In the genomic region with DNA sequence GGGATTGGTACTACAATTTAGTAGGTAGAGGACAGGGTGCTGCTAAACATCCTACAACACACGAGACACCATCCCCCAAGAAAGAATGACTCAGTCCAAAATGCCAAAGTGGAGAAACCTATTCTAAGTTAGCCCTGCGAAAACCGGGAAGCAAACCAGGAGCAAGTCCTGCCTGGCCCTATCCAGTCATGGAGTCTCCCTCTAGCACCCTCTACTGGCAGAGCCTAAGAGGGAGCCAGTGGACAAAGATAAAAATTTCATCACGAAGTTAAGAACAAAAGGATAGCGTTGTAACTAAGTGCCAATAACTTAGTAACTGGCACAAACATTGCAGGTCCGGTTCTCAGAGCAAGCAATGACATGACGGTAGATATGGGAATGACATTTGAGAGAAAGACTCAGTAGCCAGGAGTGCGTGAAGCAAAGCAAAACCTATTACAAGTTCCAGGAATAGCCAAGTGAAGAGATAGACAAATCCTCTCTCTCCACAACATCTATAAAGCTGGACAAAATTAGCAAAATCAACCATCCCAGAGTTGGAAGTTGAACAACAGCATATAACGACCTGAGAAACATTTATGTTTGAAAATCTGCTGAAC, we compare ENCODE assay signal across 8 cellular contexts.
DNase-seq lines count a peak whose midpoint lies in the region; ATAC-seq and TF ChIP-seq lines count a peak whose summit lies in the region.

No MANE protein-coding gene starts in this region.

- H3K9ac ChIP-seq in SU-DHL-6 (ENCODE audit: low read length): no peak overlapping the region
- H3K9ac ChIP-seq in neural progenitor cell: no peak overlapping the region

- H3K9me2 ChIP-seq in SU-DHL-6 (replicated peaks; ENCODE audit: insufficient read depth, low read length): no peaks in the 10 kb centered on the region

- H3K27ac ChIP-seq in SU-DHL-6 (ENCODE audit: low read depth, low read length): no peak overlapping the region
- H3K27ac ChIP-seq in neural progenitor cell: no peak overlapping the region

- H3K4me3 Mint-ChIP-seq in neural progenitor cell: no peak overlapping the region

- TF ChIP-seq CTCF in GM12801 (IDR thresholded peaks at IDR 0.05; ENCODE audit: extremely low read depth, insufficient read length) (peak; percentile 56), SU-DHL-6 (IDR thresholded peaks at IDR 0.05; ENCODE audit: insufficient read depth, low read length, poor library complexity, severe bottlenecking) (peak; percentile 75), fibroblast of mammary gland (conservative IDR thresholded peaks at IDR 0.05; ENCODE audit: control insufficient read depth, insufficient read depth, low read depth, low read length) (peak; percentile 97), neural progenitor cell (IDR thresholded peaks at IDR 0.05) (peak; percentile 98)

- DNase-seq in A172 (ENCODE audit: low spot score) (peak; percentile 16), NCI-H1048 (lab: John Stamatoyannopoulos, UW) (peak; percentile 40), fibroblast of mammary gland (ENCODE audit: low read depth) (peak; percentile 72), neural progenitor cell (ENCODE audit: low spot score) (peak; percentile 88)

- H3K79me2 ChIP-seq in SU-DHL-6 (ENCODE audit: insufficient read depth, low read length) (no peaks in the 10 kb centered on the region), neural progenitor cell (ENCODE audit: low read depth) (no peaks in the 10 kb centered on the region)

- no peaks in the 10 kb centered on the region for H3K27me3 Mint-ChIP-seq in neural progenitor cell (ENCODE audit: insufficient read depth, low read depth)

- H2AFZ ChIP-seq in SU-DHL-6 (ENCODE audit: low read depth, low read length, severe bottlenecking) (no peak overlapping the region), neural progenitor cell (replicated peaks) (peak overlapping the region; percentile 27)

- H4K20me1 ChIP-seq in SU-DHL-6 (ENCODE audit: low read depth, low read length): no peaks in the 10 kb centered on the region
- peaks cover 5% of the 10 kb centered on the region for H4K20me1 ChIP-seq in neural progenitor cell (ENCODE audit: low read depth)

- H3K27me3 ChIP-seq in SU-DHL-6 (ENCODE audit: low read length) (0 out of 2 replicates have a peak, but pooled peaks cover 3% of the 10 kb centered on the region), neural progenitor cell (no peaks in the 10 kb centered on the region)

- H3K36me3 ChIP-seq in SU-DHL-6 (ENCODE audit: low read length) (no peaks in the 10 kb centered on the region), neural progenitor cell (no peaks in the 10 kb centered on the region)

- peaks cover 3% of the 10 kb centered on the region for H3K9me3 Mint-ChIP-seq in neural progenitor cell

- H3K9me3 ChIP-seq in SU-DHL-6 (ENCODE audit: insufficient read depth, low read length) (no peaks in the 10 kb centered on the region), neural progenitor cell (ENCODE audit: low read depth) (no peaks in the 10 kb centered on the region)

- no peaks in the 10 kb centered on the region for H3F3A ChIP-seq in SU-DHL-6 (ENCODE audit: insufficient read depth)
- peaks cover 23% of the 10 kb centered on the region for H3F3A ChIP-seq in neural progenitor cell (ENCODE audit: low read depth)

- no peak overlapping the region for H3K27ac Mint-ChIP-seq in neural progenitor cell

- H3K4me2 ChIP-seq in SU-DHL-6 (ENCODE audit: low read depth, low read length, poor library complexity, severe bottlenecking): no peak overlapping the region
- no peak overlapping the region for H3K4me2 ChIP-seq in neural progenitor cell

- peaks cover 43% of the 10 kb centered on the region for H3K4me1 ChIP-seq in neural progenitor cell

- ATAC-seq in GM19023 (IDR thresholded peaks at IDR 0.05; ENCODE audit: unreplicated experiment): no peak
- ATAC-seq in HG02870 (IDR thresholded peaks at IDR 0.05; ENCODE audit: unreplicated experiment): no peak

- H3K4me3 ChIP-seq in SU-DHL-6 (ENCODE audit: insufficient read depth, low read length, poor library complexity, severe bottlenecking): no peak overlapping the region
- no peak overlapping the region for H3K4me3 ChIP-seq in fibroblast of mammary gland (ENCODE audit: control insufficient read depth, low read depth, low read length)
- no peak overlapping the region for H3K4me3 ChIP-seq in neural progenitor cell

- no peaks in the 10 kb centered on the region for H3K36me3 Mint-ChIP-seq in neural progenitor cell

- peaks cover 23% of the 10 kb centered on the region for H3K4me1 Mint-ChIP-seq in neural progenitor cell

Comparison
In these comparisons a context has a peak if more than half of its experiments do, and no peak if none do; other contexts are left out.
1. DNase-seq: peak in every context shown above with its lines; median percentile 88 in neural progenitor cell; 72 in fibroblast of mammary gland; 40 in NCI-H1048; 16 in A172.